Comparison of ENCODE assay signal across 17 cellular contexts in genomic region chr17:71631483-71631882, GRCh38.
DNase-seq lines count a peak whose midpoint lies in the region; ATAC-seq and TF ChIP-seq lines count a peak whose summit lies in the region.
"Had no signal": no experiment of that assay in that cellular context is flagged by ENCODE, and none has a peak within 500 bp of the region (broad histone marks: within the 10 kb centered on the region; RNA-seq: fewer than 3 reads in every experiment).

No MANE protein-coding gene starts in this region.

- RAD21 ChIA-PET in HCT116 (lab: Charles Lee; ENCODE audit: low non-redundant PET in 1 of 2, low total read pairs in 2 of 2, uncharacterized antibody in 2 of 2, unreplicated experiment in 2 of 2), result no interaction called here

- no peak for TF ChIP-seq POLR2A in HCT116 (IDR thresholded peaks at IDR 0.05; ENCODE audit: borderline replicate concordance, extremely low read depth, insufficient read depth, insufficient read length)

- POLR2A ChIA-PET in HCT116 (lab: Charles Lee), result no interaction called here

- peak overlapping the region; percentile 58 for H2AFZ ChIP-seq in HCT116 (ENCODE audit: low read depth, low read length, poor library complexity, severe bottlenecking)
- H2AFZ ChIP-seq in smooth muscle cell (ENCODE audit: low read depth), result no peak overlapping the region

- H3K79me2 ChIP-seq in HCT116 (ENCODE audit: insufficient read depth, low read length) (no peaks in the 10 kb centered on the region), smooth muscle cell (ENCODE audit: low read depth) (no peaks in the 10 kb centered on the region)

- H3K4me1 ChIP-seq in HCT116 (ENCODE audit: control insufficient read depth in 1 of 2, insufficient read depth in 2 of 2, low read length in 2 of 2), result peaks cover 38 to 66% of the 10 kb centered on the region in 2 experiments
- H3K4me1 ChIP-seq in smooth muscle cell (ENCODE audit: low read depth), result peaks cover 9% of the 10 kb centered on the region
- H3K4me1 ChIP-seq: adrenal gland, tibial artery had no signal

- H3K27me3 ChIP-seq in HCT116 (ENCODE audit: insufficient read depth, low read length) (no peaks in the 10 kb centered on the region), smooth muscle cell (ENCODE audit: low read depth) (no peaks in the 10 kb centered on the region)
- H3K27me3 ChIP-seq: adrenal gland, tibial artery had no signal

- no peaks in the 10 kb centered on the region; the same call in 1 of the 2 replicates for H3K9me2 ChIP-seq in HCT116 (ENCODE audit: insufficient read depth)

- ATAC-seq in HCT116 (peak; percentile 17; the same call in 1 of the 2 replicates), GM21576 (IDR thresholded peaks at IDR 0.05; ENCODE audit: unreplicated experiment) (no peak)

- no peak for TF ChIP-seq RAD21 in HCT116 (IDR thresholded peaks at IDR 0.05; ENCODE audit: low read depth)

- CTCF ChIA-PET in HCT116 (lab: Charles Lee), result no interaction called here

- no peaks in the 10 kb centered on the region for H4K20me1 ChIP-seq in HCT116 (ENCODE audit: insufficient read depth)
- no peaks in the 10 kb centered on the region for H4K20me1 ChIP-seq in smooth muscle cell (ENCODE audit: low read depth)

- WGBS in smooth muscle cell (ENCODE audit: low lambda C conversion rate), result 0% methylated on average over 1 of the region's 1 CpG

- H3K9me3 ChIP-seq in HCT116 (ENCODE audit: control insufficient read depth in 1 of 2, insufficient read depth in 1 of 2, low read depth in 1 of 2, low read length in 2 of 2) (no peaks in the 10 kb centered on the region; a peak in 1 of 4 replicates), smooth muscle cell (replicated peaks; ENCODE audit: low read depth) (no peaks in the 10 kb centered on the region)
- H3K9me3 ChIP-seq: adrenal gland, tibial artery had no signal

- peak overlapping the region in 1 of 2 experiments; percentile 31; a peak in 2 of 4 replicates for H3K4me3 ChIP-seq in HCT116 (replicated peaks in 1 of 2; ENCODE audit: low read depth in 1 of 2, low read length in 2 of 2)
- H3K4me3 ChIP-seq in fibroblast of pulmonary artery (replicated peaks; ENCODE audit: low read depth, low read length), result no peak overlapping the region
- no peak overlapping the region for H3K4me3 ChIP-seq in smooth muscle cell
- H3K4me3 ChIP-seq: adrenal gland, lung, tibial artery had no signal

- TF ChIP-seq CTCF in HCT116 (IDR thresholded peaks at IDR 0.05 in 2 of 3, conservative IDR thresholded peaks at IDR 0.05 in 1 of 3; ENCODE audit: borderline replicate concordance in 1 of 3, insufficient read depth in 1 of 3, low read depth in 2 of 3, low read length in 2 of 3) (no peak), fibroblast of pulmonary artery (IDR thresholded peaks at IDR 0.05; ENCODE audit: low read length, missing control alignments) (no peak), smooth muscle cell (IDR thresholded peaks at IDR 0.05; ENCODE audit: borderline replicate concordance, insufficient read depth, poor library complexity, severe bottlenecking) (no peak)

- no TSS peak for BruUV-seq in HCT116 (replicated peaks; lab: Mats Ljungman, UMichigan)

- H3K36me3 ChIP-seq in HCT116 (ENCODE audit: control insufficient read depth in 1 of 2, insufficient read depth in 2 of 2, low read length in 2 of 2) (no peaks in the 10 kb centered on the region; a peak in 1 of 4 replicates), smooth muscle cell (ENCODE audit: low read depth) (no peaks in the 10 kb centered on the region)
- H3K36me3 ChIP-seq: adrenal gland, tibial artery had no signal

- H3K9ac ChIP-seq in HCT116 (ENCODE audit: low read length) (peak overlapping the region; percentile 8; the same call in 1 of the 2 replicates), smooth muscle cell (ENCODE audit: low read depth) (no peak overlapping the region)

- intact Hi-C loops in HCT116 (cut with micrococcal nuclease), result loop anchor here (10.0 kb wide), 1 partner anchor 397 kb away; no protein-coding TSS in a partner anchor

- peak; percentile 18 for DNase-seq in HCT116 (ENCODE audit: low read depth, low spot score)
- peak; percentile 26 for DNase-seq in SW480 (ENCODE audit: low spot score)
- DNase-seq in fibroblast of pulmonary artery (ENCODE audit: low read depth), result peak; percentile 32
- no peak for DNase-seq in smooth muscle cell (lab: John Stamatoyannopoulos, UW; ENCODE audit: unreplicated experiment)
- no peak for DNase-seq in activated gamma-delta T cell treated with Interleukin-2 at 50 U/mL for 16 hours
- no peak for DNase-seq in GOT3 (lab: John Stamatoyannopoulos, UW)
- DNase-seq: activated CD4-positive, alpha-beta T cell treated with anti-CD3 and anti-CD28 coated beads, Interleukin-2, amount 50 U/mL, for 4 hours; activated T-cell treated with anti-CD3 and anti-CD28 coated beads, Interleukin-2, amount 50 U/mL, for 48 hours; adrenal gland; H9; NCI-H2029 treated with DMSO at 0.1 percent for 48 hours; NCI-H69; nephron progenitor cell; stimulated activated CD4-positive, alpha-beta T cell treated with anti-CD3 and anti-CD28 coated beads, Interleukin-4, amount 100 ng/mL, for 24 hours; tibial artery had no signal

- peak overlapping the region; percentile 60 for H3K4me2 ChIP-seq in HCT116 (ENCODE audit: low read length)
- peak overlapping the region; percentile 56 for H3K4me2 ChIP-seq in smooth muscle cell

- H3F3A ChIP-seq in smooth muscle cell (ENCODE audit: low read depth), result peaks cover 12% of the 10 kb centered on the region

- H3K27ac ChIP-seq in HCT116 (ENCODE audit: low read depth, low read length) (peak overlapping the region; percentile 51; the same call in 1 of the 2 replicates), smooth muscle cell (ENCODE audit: low read depth) (peak overlapping the region; percentile 69)
- H3K27ac ChIP-seq: adrenal gland, tibial artery had no signal

TF ChIP-seq in HCT116, 20 proteins besides CTCF, POLR2A, EP300 and RAD21:
- TF ChIP-seq CEBPB (IDR thresholded peaks at IDR 0.05; ENCODE audit: low read depth), result peak; percentile 21; the same call in 1 of the 2 replicates
- TF ChIP-seq EGR1 (IDR thresholded peaks at IDR 0.05; ENCODE audit: low read depth), result peak; percentile 48; the same call in 1 of the 2 replicates
- no peak for TF ChIP-seq ELF1 (IDR thresholded peaks at IDR 0.05; ENCODE audit: borderline replicate concordance, low read depth)
- TF ChIP-seq JUND (IDR thresholded peaks at IDR 0.05), result peak; percentile 44; the same call in 1 of the 2 replicates
- no peak for TF ChIP-seq MAX (IDR thresholded peaks at IDR 0.05)
- TF ChIP-seq ZFX (IDR thresholded peaks at IDR 0.05), result no peak
- TF ChIP-seq ZBTB33 (IDR thresholded peaks at IDR 0.05; ENCODE audit: extremely low read depth, insufficient replicate concordance, low read length), result no peak
- TF ChIP-seq FOSL1 (IDR thresholded peaks at IDR 0.05; ENCODE audit: low read depth), result peak; percentile 18; the same call in 1 of the 2 replicates
- TF ChIP-seq REST (IDR thresholded peaks at IDR 0.05; ENCODE audit: low read depth), result no peak
- peak; percentile 55; the same call in 1 of the 2 replicates for TF ChIP-seq SP1 (IDR thresholded peaks at IDR 0.05; ENCODE audit: low read depth)
- peak; percentile 75 for TF ChIP-seq TCF7L2 (IDR thresholded peaks at IDR 0.05; ENCODE audit: borderline replicate concordance, extremely low read depth, insufficient read depth, insufficient read length)

Comparison
In these comparisons a context has a peak if more than half of its experiments do, and no peak if none do; other contexts are left out.
1. DNase-seq: peak in HCT116 (single experiment), SW480 (single experiment) and fibroblast of pulmonary artery (single experiment); none in smooth muscle cell (single experiment), activated gamma-delta T cell treated with Interleukin-2 at 50 U/mL for 16 hours (single experiment) and GOT3 (single experiment).